20 cellular contexts compared by ENCODE assay signal in genomic region chr2:181907005-181907549, GRCh38. TPM values are rescaled to one million over a fixed set of nuclear protein-coding genes. Genes with fewer than 3 reads are reported as not detected.
DNase-seq lines count a peak whose midpoint lies in the region; ATAC-seq and TF ChIP-seq lines count a peak whose summit lies in the region.
"Had no signal": no experiment of that assay in that cellular context is flagged by ENCODE, and none has a peak within 500 bp of the region (broad histone marks: within the 10 kb centered on the region; RNA-seq: fewer than 3 reads in every experiment).

No MANE protein-coding gene starts in this region.

- no peaks in the 10 kb centered on the region for H3K27me3 ChIP-seq in body of pancreas
- H3K27me3 ChIP-seq: neutrophil, sigmoid colon had no signal

- no peaks in the 10 kb centered on the region for H3K9me3 ChIP-seq in body of pancreas
- H3K9me3 ChIP-seq: neutrophil, sigmoid colon had no signal

- no peak for TF ChIP-seq POLR2A in body of pancreas (IDR thresholded peaks at IDR 0.05)

- peaks cover 81% of the 10 kb centered on the region for H3K4me1 ChIP-seq in body of pancreas

- H3K4me3 ChIP-seq in body of pancreas: no peak overlapping the region
- H3K4me3 ChIP-seq: sigmoid colon had no signal

- H3K36me3 ChIP-seq in body of pancreas (replicated peaks in 1 of 2; ENCODE audit: insufficient read depth in 1 of 2, low read depth in 2 of 2): peaks cover 11% of the 10 kb centered on the region in 2 donors

- no peak for TF ChIP-seq CTCF in body of pancreas (IDR thresholded peaks at IDR 0.05)

- ATAC-seq in GM18868 (IDR thresholded peaks at IDR 0.05; ENCODE audit: unreplicated experiment): peak; percentile 66
- peak; percentile 54 for ATAC-seq in GM21526 (IDR thresholded peaks at IDR 0.05; ENCODE audit: low FRiP score, unreplicated experiment)
- peak; percentile 52 for ATAC-seq in HG03039 (IDR thresholded peaks at IDR 0.05; ENCODE audit: unreplicated experiment)
- ATAC-seq in body of pancreas: no peak
- no peak for ATAC-seq in Right ventricle myocardium inferior

- intact Hi-C loops in body of pancreas (cut with DNase I): no loop called here
- intact Hi-C loops in Right ventricle myocardium inferior (cut with DNase I): loop anchor here (5.0 kb wide), 1 partner anchor 165 kb away; no protein-coding TSS in a partner anchor

- DNase-seq in body of pancreas (no peak), NCI-H226 (no peak), Right ventricle myocardium inferior (ENCODE audit: missing footprints) (no peak), NCI-H446 treated with DMSO at 0.1 percent for 48 hours (lab: John Stamatoyannopoulos, UW) (no peak)
- DNase-seq: activated CD4-positive, alpha-beta T cell treated with anti-CD3 and anti-CD28 coated beads for 4 hours; activated T-cell treated with anti-CD3 and anti-CD28 coated beads, Interleukin-2, amount 50 U/mL, for 48 hours; amygdala; cortex of kidney; DND-41; erythroblast; HFFc6; islet precursor cell; NCI-H187 treated with DMSO at 0.1 percent for 48 hours; sigmoid colon; stimulated activated CD4-positive, alpha-beta T cell treated with anti-CD3 and anti-CD28 coated beads, Interleukin-4, amount 100 ng/mL, for 24 hours; trophoblast cell had no signal

- H3K27ac ChIP-seq in body of pancreas: peak overlapping the region in 3 of 4 donors; percentile 15 to 100 (median 35)
- H3K27ac ChIP-seq: neutrophil, sigmoid colon had no signal

RNA-seq across cellular contexts. Expression of gene ITPRID2, which starts 15.5 kb away (rescaled TPM):
- total RNA-seq in body of pancreas: 100 to 1,000 TPM; 224 to 274 TPM
- total RNA-seq in Right ventricle myocardium inferior: 64.5 TPM

Comparison
In these comparisons a context has a peak if more than half of its experiments do, and no peak if none do; other contexts are left out.
1. ATAC-seq: peak in GM18868 (single experiment), GM21526 (single experiment) and HG03039 (single experiment); none in body of pancreas (single experiment) and Right ventricle myocardium inferior (single experiment).